In the genomic region with DNA sequence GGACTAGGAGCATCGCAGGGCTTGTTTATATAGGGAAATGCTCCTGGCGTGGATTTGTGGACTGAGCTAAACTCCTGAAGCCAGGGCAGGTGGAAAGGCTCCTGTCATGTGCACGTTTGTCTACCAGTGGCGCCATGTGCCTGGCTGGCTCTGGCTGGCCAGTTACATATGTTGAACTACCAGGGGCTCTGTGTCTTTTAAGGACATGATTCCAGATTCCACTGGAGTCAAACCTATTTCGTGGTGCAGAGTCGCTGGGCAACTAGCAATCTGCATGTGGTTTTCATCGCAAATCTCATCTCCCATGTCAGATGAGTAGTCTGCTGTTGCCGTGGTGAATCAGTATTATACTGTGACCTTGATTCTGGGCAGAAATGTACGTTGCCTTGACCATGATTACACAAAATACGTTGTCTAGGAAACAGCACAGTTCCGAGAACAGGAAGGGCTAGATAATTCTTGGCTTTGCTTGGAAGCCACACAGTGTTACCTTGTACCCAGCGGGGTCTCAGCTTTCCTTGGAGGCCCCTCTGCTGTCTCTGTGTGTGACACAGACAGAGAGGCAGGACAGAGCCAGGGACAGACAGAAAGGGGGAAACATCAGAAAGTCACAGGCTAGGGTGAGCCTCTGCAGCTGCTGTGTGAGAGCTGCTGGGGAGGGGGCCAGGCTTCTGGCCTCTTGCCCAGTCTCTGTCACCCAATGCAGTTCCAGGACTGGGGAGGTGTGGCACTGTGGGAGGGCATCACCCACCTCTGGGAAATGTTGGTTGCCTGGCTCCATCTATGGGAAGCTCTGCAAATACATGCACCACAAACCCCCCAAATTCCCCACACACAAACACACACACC, we compare ENCODE assay signal across 7 cellular contexts. TPM values are rescaled to one million over a fixed set of nuclear protein-coding genes. Genes with fewer than 3 reads are reported as not detected.
A peak's percentile ranks its signal among the peaks of the same experiment; 100 is the strongest.
DNase-seq lines count a peak whose midpoint lies in the region; ATAC-seq and TF ChIP-seq lines count a peak whose summit lies in the region.

No MANE protein-coding gene starts in this region.

- no peaks in the 10 kb centered on the region for H3K27me3 ChIP-seq in DND-41 (ENCODE audit: insufficient read depth, low read length, poor library complexity)
- H3K27me3 ChIP-seq in Loucy (ENCODE audit: insufficient read depth, low read length, poor library complexity, severe bottlenecking): no peaks in the 10 kb centered on the region

- no peaks in the 10 kb centered on the region for H3K36me3 ChIP-seq in DND-41 (ENCODE audit: insufficient read depth, low read length)
- no peaks in the 10 kb centered on the region for H3K36me3 ChIP-seq in Loucy (ENCODE audit: insufficient read depth, low read length)

- H3K27ac ChIP-seq in DND-41 (ENCODE audit: low read length): no peak overlapping the region

- in situ Hi-C loops in SK-MEL-5 (cut with HindIII; ENCODE audit: low pct_unique_long_range_greater_than_20kb, low sequenced_read_pairs): no loop called here

- H3K4me2 ChIP-seq in DND-41 (ENCODE audit: insufficient read depth, low read length): no peak overlapping the region
- H3K4me2 ChIP-seq in Loucy (ENCODE audit: low read depth, low read length, poor library complexity, severe bottlenecking): no peak overlapping the region

- no peaks in the 10 kb centered on the region for H3K79me2 ChIP-seq in DND-41 (ENCODE audit: insufficient read depth, low read length)
- H3K79me2 ChIP-seq in Loucy (ENCODE audit: insufficient read depth, low read length): no peaks in the 10 kb centered on the region

- no peaks in the 10 kb centered on the region for H3F3A ChIP-seq in Loucy (ENCODE audit: low read depth)

- DNase-seq in DND-41 (peak; percentile 64), SK-MEL-5 (ENCODE audit: low read depth, low spot score) (peak; percentile 31), epithelial cell of proximal tubule (ENCODE audit: low read depth) (peak; percentile 12), omental fat pad (ENCODE audit: low spot score) (no peak), NK-92 (lab: John Stamatoyannopoulos, UW; ENCODE audit: unreplicated experiment) (no peak)

- H2AFZ ChIP-seq in DND-41 (ENCODE audit: low read depth, low read length) (no peak overlapping the region), Loucy (ENCODE audit: low read length) (no peak overlapping the region)

- H4K20me1 ChIP-seq in DND-41 (ENCODE audit: insufficient read depth, low read length) (no peaks in the 10 kb centered on the region), Loucy (ENCODE audit: insufficient read depth, low read length, poor library complexity, severe bottlenecking) (no peaks in the 10 kb centered on the region)

- TF ChIP-seq CTCF in DND-41 (IDR thresholded peaks at IDR 0.05; ENCODE audit: borderline replicate concordance, extremely low read depth, low read length, poor library complexity, severe bottlenecking): peak; percentile 48
- TF ChIP-seq CTCF in Loucy (conservative IDR thresholded peaks at IDR 0.05; ENCODE audit: low read length): peak; percentile 24
- no peak for TF ChIP-seq CTCF in epithelial cell of proximal tubule (conservative IDR thresholded peaks at IDR 0.05; ENCODE audit: low read depth, low read length)
- no peak for TF ChIP-seq CTCF in omental fat pad (IDR thresholded peaks at IDR 0.05)

- H3K4me1 ChIP-seq in DND-41 (ENCODE audit: insufficient read depth, low read length) (no peaks in the 10 kb centered on the region), Loucy (ENCODE audit: insufficient read depth, low read length, poor library complexity, severe bottlenecking) (no peaks in the 10 kb centered on the region)

- ATAC-seq in DND-41 (ENCODE audit: insufficient read depth, low read depth): peak; percentile 87
- ATAC-seq in omental fat pad (ENCODE audit: low FRiP score): peak; percentile 87
- ATAC-seq in HG03571 (IDR thresholded peaks at IDR 0.05; ENCODE audit: unreplicated experiment): no peak

- H3K9me3 ChIP-seq in DND-41 (ENCODE audit: insufficient read depth, low read length, severe bottlenecking) (no peaks in the 10 kb centered on the region), Loucy (ENCODE audit: insufficient read depth, low read depth, low read length) (no peaks in the 10 kb centered on the region)

- H3K9ac ChIP-seq in DND-41 (ENCODE audit: low read depth, low read length) (no peak overlapping the region), Loucy (ENCODE audit: low read depth, low read length, poor library complexity, severe bottlenecking) (no peak overlapping the region)

- no peaks in the 10 kb centered on the region for H3K9me2 ChIP-seq in Loucy (replicated peaks; ENCODE audit: low read depth, low read length)

- H3K4me3 ChIP-seq in DND-41 (ENCODE audit: low read depth in 1 of 2, low read length in 2 of 2) (no peak overlapping the region), Loucy (ENCODE audit: low read length, poor library complexity, severe bottlenecking) (no peak overlapping the region), epithelial cell of proximal tubule (ENCODE audit: low read depth, low read length) (no peak overlapping the region)

RNA-seq across cellular contexts. Expression of a gene that starts 19.2 kb away (rescaled TPM):
- total RNA-seq in SK-MEL-5 (2014; rRNA removed; shearing (Covaris generic)): not detected in 2 replicates
- polyA plus RNA-seq in SK-MEL-5 (2015; cell fraction: cytosol; rRNA removed): not detected in 2 replicates
- not detected in 2 replicates for polyA plus RNA-seq in SK-MEL-5 (2015; cell fraction: nucleus; rRNA removed)
- not detected in 2 replicates for total RNA-seq in epithelial cell of proximal tubule
- under 1 TPM in 1 of 4 donors, not detected in 3; 0.32 TPM for total RNA-seq in omental fat pad

RNA-seq across cellular contexts. Expression of a gene that starts 29.4 kb away (rescaled TPM):
- 0.53 and 0.56 TPM in 2 replicates for total RNA-seq in SK-MEL-5 (2014; rRNA removed; shearing (Covaris generic))
- 0.70 and 1.2 TPM in 2 replicates for polyA plus RNA-seq in SK-MEL-5 (2015; cell fraction: cytosol; rRNA removed)
- 0.30 and 0.33 TPM in 2 replicates for polyA plus RNA-seq in SK-MEL-5 (2015; cell fraction: nucleus; rRNA removed)
- 0.06 and 0.14 TPM in 2 replicates for total RNA-seq in epithelial cell of proximal tubule
- total RNA-seq in omental fat pad: 1 to 10 TPM; 1.4 to 7.6 (median 4.2) TPM

RNA-seq across cellular contexts. Expression of a gene that starts 48.0 kb away (rescaled TPM):
- 8.5 and 9.1 TPM in 2 replicates for total RNA-seq in SK-MEL-5 (2014; rRNA removed; shearing (Covaris generic))
- 9.5 and 13.3 TPM in 2 replicates for polyA plus RNA-seq in SK-MEL-5 (2015; cell fraction: cytosol; rRNA removed)
- 10.9 and 13.7 TPM in 2 replicates for polyA plus RNA-seq in SK-MEL-5 (2015; cell fraction: nucleus; rRNA removed)
- 4.8 and 5.3 TPM in 2 replicates for total RNA-seq in epithelial cell of proximal tubule
- total RNA-seq in omental fat pad: 10 to 100 TPM; 14.6 to 45.4 (median 19.5) TPM

Comparison
In these comparisons a context has a peak if more than half of its experiments do, and no peak if none do; other contexts are left out.
1. DNase-seq: peak in DND-41 (single experiment), SK-MEL-5 (single experiment) and epithelial cell of proximal tubule (single experiment); none in omental fat pad (single experiment) and NK-92 (single experiment).
2. CTCF ChIP-seq: peak in DND-41 (single experiment) and Loucy (single experiment); none in epithelial cell of proximal tubule (single experiment) and omental fat pad (0 of 3).